11 cellular contexts compared by ENCODE assay signal in genomic region chr11:123480290-123480815, GRCh38. TPM values are rescaled to one million over a fixed set of nuclear protein-coding genes. Genes with fewer than 3 reads are reported as not detected.
DNase-seq lines count a peak whose midpoint lies in the region; ATAC-seq and TF ChIP-seq lines count a peak whose summit lies in the region.
"Had no signal": no experiment of that assay in that cellular context is flagged by ENCODE, and none has a peak within 500 bp of the region (broad histone marks: within the 10 kb centered on the region; RNA-seq: fewer than 3 reads in every experiment).

No MANE protein-coding gene starts in this region.

- CTCF ChIA-PET in activated CD8-positive, alpha-beta T cell treated with anti-CD3 and anti-CD28 coated beads, Interleukin-2, amount 10 ng/mL, durations not matched to agents 7 days and 5 days (lab: Charles Lee), result interaction anchor here (0.7 to 11.4 kb wide), 17 partner anchors 10 to 458 kb away, joined by 3 to 374 read pairs (median 8); no protein-coding TSS in a partner anchor
- CTCF ChIA-PET in A673 (lab: Charles Lee), result interaction anchor here (3.3 kb wide), 1 partner anchor 73 kb away, joined by 39 read pairs; no protein-coding TSS in a partner anchor

- H3K9me3 ChIP-seq in BLaER1 treated with 17β-estradiol and CSF1 and Interleukin-3, amounts not matched to agents 10 nM and 100 nM (replicated peaks in 1 of 11), result no peaks in the 10 kb centered on the region
- H3K9me3 ChIP-seq in A673 (ENCODE audit: low read depth, low read length, poor library complexity, severe bottlenecking), result no peaks in the 10 kb centered on the region
- H3K9me3 ChIP-seq in suprapubic skin, result no peaks in the 10 kb centered on the region

- peak overlapping the region; percentile 37 to 75 (median 60) for H3K4me2 ChIP-seq in BLaER1 treated with 17β-estradiol and CSF1 and Interleukin-3, amounts not matched to agents 10 nM and 100 nM

- no peak overlapping the region for H3K4me3 Mint-ChIP-seq in activated CD8-positive, alpha-beta T cell treated with anti-CD3 and anti-CD28 coated beads, Interleukin-2, amount 10 ng/mL, durations not matched to agents 7 days and 5 days

- H4K20me1 ChIP-seq in BLaER1 treated with 17β-estradiol and CSF1 and Interleukin-3, amounts not matched to agents 10 nM and 100 nM, result peaks cover 0 to 54% (median 28%) of the 10 kb centered on the region in 11 experiments; a peak in 18 of 22 replicates

- no peaks in the 10 kb centered on the region for H3K9me3 Mint-ChIP-seq in activated CD8-positive, alpha-beta T cell treated with anti-CD3 and anti-CD28 coated beads, Interleukin-2, amount 10 ng/mL, durations not matched to agents 7 days and 5 days (ENCODE audit: insufficient read depth)

- BruUV-seq in A673 (replicated peaks; lab: Mats Ljungman, UMichigan), result no TSS peak

- H3K4me1 ChIP-seq in BLaER1 treated with 17β-estradiol and CSF1 and Interleukin-3, amounts not matched to agents 10 nM and 100 nM, result peaks cover 58 to 74% (median 68%) of the 10 kb centered on the region in 10 experiments
- H3K4me1 ChIP-seq in A673 (ENCODE audit: insufficient read depth, low read length, poor library complexity, severe bottlenecking) (peaks cover 10% of the 10 kb centered on the region), suprapubic skin (no peaks in the 10 kb centered on the region)

- H3K4me3 ChIP-seq in BLaER1 treated with 17β-estradiol and CSF1 and Interleukin-3, amounts not matched to agents 10 nM and 100 nM, result no peak overlapping the region
- H3K4me3 ChIP-seq in A673 (ENCODE audit: low read depth, low read length, poor library complexity, severe bottlenecking), result no peak overlapping the region
- no peak overlapping the region for H3K4me3 ChIP-seq in suprapubic skin

- 56% methylated on average over 4 of the region's 4 CpGs for WGBS in suprapubic skin

- no peaks in the 10 kb centered on the region for H3K27me3 Mint-ChIP-seq in activated CD8-positive, alpha-beta T cell treated with anti-CD3 and anti-CD28 coated beads, Interleukin-2, amount 10 ng/mL, durations not matched to agents 7 days and 5 days (ENCODE audit: low read depth)

- intact Hi-C loops in head of caudate nucleus (cut with DNase I) (no loop called here), A673 (cut with micrococcal nuclease; ENCODE audit: unreplicated experiment) (no loop called here)

- DNase-seq in activated CD8-positive, alpha-beta T cell treated with anti-CD3 and anti-CD28 coated beads, Interleukin-2, amount 10 ng/mL, durations not matched to agents 7 days and 5 days, result no peak
- no peak for DNase-seq in head of caudate nucleus
- DNase-seq in T1000 (lab: John Stamatoyannopoulos, UW), result no peak
- no peak for DNase-seq in A673 (ENCODE audit: low spot score)
- no peak for DNase-seq in suprapubic skin (ENCODE audit: low spot score in 2 of 2)
- DNase-seq: activated gamma-delta T cell treated with Interleukin-2 at 50 U/mL for 16 hours, Kasumi-1, NCI-H69 had no signal

- no peak for TF ChIP-seq EP300 in suprapubic skin (IDR thresholded peaks at IDR 0.05)

- H3K27ac Mint-ChIP-seq in activated CD8-positive, alpha-beta T cell treated with anti-CD3 and anti-CD28 coated beads, Interleukin-2, amount 10 ng/mL, durations not matched to agents 7 days and 5 days, result peak overlapping the region; percentile 19

- ATAC-seq in GM19463 (IDR thresholded peaks at IDR 0.05; ENCODE audit: unreplicated experiment) (peak; percentile 27), HG03432 (IDR thresholded peaks at IDR 0.05; ENCODE audit: unreplicated experiment) (peak; percentile 38)
- no peak for ATAC-seq in activated CD8-positive, alpha-beta T cell treated with anti-CD3 and anti-CD28 coated beads, Interleukin-2, amount 10 ng/mL, durations not matched to agents 7 days and 5 days

- TF ChIP-seq POLR2A in suprapubic skin (IDR thresholded peaks at IDR 0.05), result no peak

- H3K27ac ChIP-seq in BLaER1 treated with 17β-estradiol and CSF1 and Interleukin-3, amounts not matched to agents 10 nM and 100 nM, result peak overlapping the region in 10 of 11 experiments; percentile 20 to 76 (median 43); a peak in 17 of 22 replicates
- no peak overlapping the region for H3K27ac ChIP-seq in A673 (ENCODE audit: low read depth, low read length, poor library complexity, severe bottlenecking)
- H3K27ac ChIP-seq in suprapubic skin, result no peak overlapping the region

- POLR2A ChIA-PET in activated CD8-positive, alpha-beta T cell treated with anti-CD3 and anti-CD28 coated beads, Interleukin-2, amount 10 ng/mL, durations not matched to agents 7 days and 5 days (lab: Charles Lee), result interaction anchor here (2.6 kb wide), 1 partner anchor 73 kb away, joined by 9 read pairs; no protein-coding TSS in a partner anchor
- POLR2A ChIA-PET in A673 (lab: Charles Lee; ENCODE audit: low non-redundant PET), result no interaction called here

- peaks cover 63% of the 10 kb centered on the region for H3K4me1 Mint-ChIP-seq in activated CD8-positive, alpha-beta T cell treated with anti-CD3 and anti-CD28 coated beads, Interleukin-2, amount 10 ng/mL, durations not matched to agents 7 days and 5 days (ENCODE audit: low read depth)

- H3K36me3 Mint-ChIP-seq in activated CD8-positive, alpha-beta T cell treated with anti-CD3 and anti-CD28 coated beads, Interleukin-2, amount 10 ng/mL, durations not matched to agents 7 days and 5 days (ENCODE audit: low read depth), result peaks cover 29% of the 10 kb centered on the region

- no peak for TF ChIP-seq CTCF in A673 (conservative IDR thresholded peaks at IDR 0.05; ENCODE audit: low read depth, low read length)
- no peak for TF ChIP-seq CTCF in suprapubic skin (IDR thresholded peaks at IDR 0.05)

- peak overlapping the region in 8 of 11 experiments; percentile 6 to 60 (median 42); a peak in 11 of 22 replicates for H3K9ac ChIP-seq in BLaER1 treated with 17β-estradiol and CSF1 and Interleukin-3, amounts not matched to agents 10 nM and 100 nM

- peaks cover 0 to 42% (median 11%) of the 10 kb centered on the region in 11 experiments; a peak in 11 of 22 replicates for H3K27me3 ChIP-seq in BLaER1 treated with 17β-estradiol and CSF1 and Interleukin-3, amounts not matched to agents 10 nM and 100 nM
- no peaks in the 10 kb centered on the region for H3K27me3 ChIP-seq in A673 (replicated peaks; ENCODE audit: insufficient read depth, low read depth, low read length, poor library complexity)
- peaks cover 9% of the 10 kb centered on the region for H3K27me3 ChIP-seq in suprapubic skin

- H3K36me3 ChIP-seq in BLaER1 treated with 17β-estradiol and CSF1 and Interleukin-3, amounts not matched to agents 10 nM and 100 nM, result peaks cover 0 to 16% (median 4%) of the 10 kb centered on the region in 11 experiments; a peak in 6 of 22 replicates
- H3K36me3 ChIP-seq in A673 (ENCODE audit: insufficient read depth, low read length, poor library complexity, severe bottlenecking), result no peaks in the 10 kb centered on the region
- H3K36me3 ChIP-seq in suprapubic skin, result no peaks in the 10 kb centered on the region

RNA-seq across cellular contexts. Expression of gene GRAMD1B, which starts 50.3 kb away (rescaled TPM):
- total RNA-seq in activated CD8-positive, alpha-beta T cell treated with anti-CD3 and anti-CD28 coated beads, Interleukin-2, amount 10 ng/mL, durations not matched to agents 7 days and 5 days, result 10 to 100 TPM; 22.8 to 26.0 TPM
- total RNA-seq in A673 (2021), result 12.8 and 13.0 TPM in 2 replicates
- total RNA-seq in suprapubic skin, result under 1 TPM; 0.08 to 0.64 (median 0.42) TPM

Comparison
In these comparisons a context has a peak if more than half of its experiments do, and no peak if none do; other contexts are left out.
1. H3K27ac ChIP-seq: peak in BLaER1 treated with 17β-estradiol and CSF1 and Interleukin-3, amounts not matched to agents 10 nM and 100 nM (10 of 11); none in A673 (single experiment) and suprapubic skin (single experiment).